Comparison of ENCODE assay signal across 21 cellular contexts in genomic region chr1:42179900-42180329, GRCh38. TPM values are rescaled to one million over a fixed set of nuclear protein-coding genes. Genes with fewer than 3 reads are reported as not detected.
A peak's percentile ranks its signal among the peaks of the same experiment; 100 is the strongest.
DNase-seq lines count a peak whose midpoint lies in the region; ATAC-seq and TF ChIP-seq lines count a peak whose summit lies in the region.
"Had no signal": no experiment of that assay in that cellular context is flagged by ENCODE, and none has a peak within 500 bp of the region (broad histone marks: within the 10 kb centered on the region; RNA-seq: fewer than 3 reads in every experiment).

No MANE protein-coding gene starts in this region.

- no peak overlapping the region for H3K4me3 ChIP-seq in IMR-90 (ENCODE audit: insufficient read depth, low read depth, low read length)
- no peak overlapping the region for H3K4me3 ChIP-seq in endodermal cell (ENCODE audit: low read length)
- no peak overlapping the region for H3K4me3 ChIP-seq in subcutaneous abdominal adipose tissue (ENCODE audit: low read depth in 1 of 5, low read length in 5 of 5)
- H3K4me3 ChIP-seq: heart right ventricle, lower lobe of right lung, skin epidermis had no signal

- no peak overlapping the region for H3K4me3 Mint-ChIP-seq in endodermal cell
- H3K4me3 Mint-ChIP-seq: activated CD4-positive, alpha-beta memory T cell treated with anti-CD3 and anti-CD28 coated beads for 36 hours; activated naive CD4-positive, alpha-beta T cell treated with anti-CD3 and anti-CD28 coated beads for 36 hours; naive B cell; stimulated activated naive CD8-positive, alpha-beta T cell treated with anti-CD3 and anti-CD28 coated beads, Interleukin-15, Interleukin-2, amounts not matched to agents 100 ng/mL and 50 ng/mL, for 24 hours had no signal

- no peaks in the 10 kb centered on the region for H3K27me3 Mint-ChIP-seq in endodermal cell (ENCODE audit: insufficient read depth)
- H3K27me3 Mint-ChIP-seq: activated CD4-positive, alpha-beta memory T cell treated with anti-CD3 and anti-CD28 coated beads for 36 hours; naive B cell; stimulated activated naive CD8-positive, alpha-beta T cell treated with anti-CD3 and anti-CD28 coated beads, Interleukin-15, Interleukin-2, amounts not matched to agents 100 ng/mL and 50 ng/mL, for 24 hours had no signal

- no peak overlapping the region for H3K4ac ChIP-seq in IMR-90 (ENCODE audit: low read depth, low read length)

- POLR2A ChIA-PET in IMR-90 (lab: Charles Lee; ENCODE audit: unreplicated experiment) = no interaction called here

- peak overlapping the region; percentile 40 for H3K27ac Mint-ChIP-seq in endodermal cell
- H3K27ac Mint-ChIP-seq: activated CD4-positive, alpha-beta memory T cell treated with anti-CD3 and anti-CD28 coated beads for 36 hours; activated naive CD4-positive, alpha-beta T cell treated with anti-CD3 and anti-CD28 coated beads for 36 hours; stimulated activated naive CD8-positive, alpha-beta T cell treated with anti-CD3 and anti-CD28 coated beads, Interleukin-15, Interleukin-2, amounts not matched to agents 100 ng/mL and 50 ng/mL, for 24 hours had no signal

- H3K36me3 ChIP-seq in IMR-90 (ENCODE audit: control insufficient read depth, insufficient read depth, low read length) (peaks cover 17% of the 10 kb centered on the region), endodermal cell (ENCODE audit: control insufficient read depth, insufficient read depth, low read length) (peaks cover 37% of the 10 kb centered on the region), subcutaneous abdominal adipose tissue (ENCODE audit: control insufficient read depth in 5 of 5, insufficient read depth in 5 of 5, low read length in 5 of 5) (peaks cover 7 to 42% (median 18%) of the 10 kb centered on the region in 5 donors)

- no peak for TF ChIP-seq RAD21 in IMR-90 (IDR thresholded peaks at IDR 0.05; ENCODE audit: low read length)

- H4K91ac ChIP-seq in IMR-90 (ENCODE audit: insufficient read depth, low read depth, low read length) = no peak overlapping the region

- no peak overlapping the region for H3K14ac ChIP-seq in IMR-90 (replicated peaks; ENCODE audit: low read depth, low read length)

- H2AFZ ChIP-seq in IMR-90 (replicated peaks; ENCODE audit: low read length, poor library complexity) = no peak overlapping the region

- H3K9me3 Mint-ChIP-seq in endodermal cell = no peaks in the 10 kb centered on the region
- H3K9me3 Mint-ChIP-seq: activated CD4-positive, alpha-beta memory T cell treated with anti-CD3 and anti-CD28 coated beads for 36 hours; activated naive CD4-positive, alpha-beta T cell treated with anti-CD3 and anti-CD28 coated beads for 36 hours; naive B cell; stimulated activated naive CD8-positive, alpha-beta T cell treated with anti-CD3 and anti-CD28 coated beads, Interleukin-15, Interleukin-2, amounts not matched to agents 100 ng/mL and 50 ng/mL, for 24 hours had no signal

- no TSS peak for BruUV-seq in IMR-90 (replicated peaks; lab: Mats Ljungman, UMichigan)

- intact Hi-C loops in IMR-90 (cut with micrococcal nuclease) (loop anchor here (10.0 kb wide), 1 partner anchor 475 kb away; the partner anchor contains the start of gene PPIH), left cardiac atrium (cut with DNase I) (loop anchor here in 1 of 2 donors (5.0 kb wide), 1 partner anchor 152 kb away; no protein-coding TSS in a partner anchor)

- no peak overlapping the region for H2BK20ac ChIP-seq in IMR-90 (ENCODE audit: low read depth, low read length)

- H3K4me2 ChIP-seq in IMR-90 (ENCODE audit: low read depth, low read length) = no peak overlapping the region

- H3K23ac ChIP-seq in IMR-90 (ENCODE audit: low read depth, low read length) = no peak overlapping the region

- H3K18ac ChIP-seq in IMR-90 (ENCODE audit: low read depth, low read length) = no peak overlapping the region

- H3K9me3 ChIP-seq in IMR-90 (ENCODE audit: control insufficient read depth, insufficient read depth, low read length) (no peaks in the 10 kb centered on the region), endodermal cell (ENCODE audit: control insufficient read depth, low read length) (no peaks in the 10 kb centered on the region), subcutaneous abdominal adipose tissue (ENCODE audit: control insufficient read depth in 5 of 5, low read length in 5 of 5) (no peaks in the 10 kb centered on the region)
- H3K9me3 ChIP-seq: heart right ventricle, lower lobe of right lung had no signal

- no peak overlapping the region for H3K27ac ChIP-seq in IMR-90 (ENCODE audit: insufficient read depth, low read length)
- H3K27ac ChIP-seq in endodermal cell (ENCODE audit: low read depth, low read length) = no peak overlapping the region
- H3K27ac ChIP-seq in subcutaneous abdominal adipose tissue (ENCODE audit: low read depth, low read length) = peak overlapping the region; percentile 31
- H3K27ac ChIP-seq: lower lobe of right lung had no signal

- CTCF ChIA-PET in IMR-90 (lab: Yijun Ruan, JAX) = no interaction called here

- peaks cover 6% of the 10 kb centered on the region for H3K4me1 ChIP-seq in IMR-90 (ENCODE audit: control insufficient read depth, insufficient read depth, low read length)
- peaks cover 23% of the 10 kb centered on the region for H3K4me1 ChIP-seq in endodermal cell (ENCODE audit: control insufficient read depth, insufficient read depth, low read length)
- peaks cover 0 to 35% (median 20%) of the 10 kb centered on the region in 5 donors for H3K4me1 ChIP-seq in subcutaneous abdominal adipose tissue (ENCODE audit: control insufficient read depth in 5 of 5, insufficient read depth in 5 of 5, low read length in 5 of 5)

- H2BK5ac ChIP-seq in IMR-90 (ENCODE audit: low read depth, low read length, poor library complexity, severe bottlenecking) = no peak overlapping the region

- H4K20me1 ChIP-seq in IMR-90 (ENCODE audit: insufficient read depth, low read length) = peaks cover 9% of the 10 kb centered on the region; the same call in 1 of the 2 replicates

- peaks cover 43% of the 10 kb centered on the region for H3K4me1 Mint-ChIP-seq in endodermal cell

- TF ChIP-seq CTCF in IMR-90 (conservative IDR thresholded peaks at IDR 0.05; ENCODE audit: low read depth, low read length) (no peak), endodermal cell (conservative IDR thresholded peaks at IDR 0.05) (no peak)

- H2AK9ac ChIP-seq in IMR-90 (replicated peaks; ENCODE audit: low read depth, low read length, poor library complexity) = no peak overlapping the region

- H3K9ac ChIP-seq in IMR-90 (ENCODE audit: low read depth, low read length) (no peak overlapping the region), endodermal cell (ENCODE audit: extremely low read depth, low read length, poor library complexity, severe bottlenecking) (no peak overlapping the region), subcutaneous abdominal adipose tissue (ENCODE audit: low read length in 5 of 5) (no peak overlapping the region)

- TF ChIP-seq POLR2A in IMR-90 (IDR thresholded peaks at IDR 0.05; ENCODE audit: low read depth, low read length) = no peak

- H3K56ac ChIP-seq in IMR-90 (ENCODE audit: extremely low read depth, insufficient read depth, low read length) = no peak overlapping the region

- peaks cover 13% of the 10 kb centered on the region for H3K36me3 Mint-ChIP-seq in endodermal cell (ENCODE audit: low read depth)

- H3K9me1 ChIP-seq in IMR-90 (ENCODE audit: insufficient read depth, low read length) = 0 out of 2 replicates have a peak, but pooled peaks cover 2% of the 10 kb centered on the region

- DNase-seq in NCI-H748 (lab: John Stamatoyannopoulos, UW; ENCODE audit: unreplicated experiment) (peak; percentile 68), NCI-H748 treated with DMSO at 0.1 percent for 48 hours (lab: John Stamatoyannopoulos, UW) (no peak), IMR-90 (peak; percentile 3), endodermal cell (no peak), left cardiac atrium (no peak), iPS-NIHi11 (ENCODE audit: low spot score) (no peak)
- DNase-seq in activated CD4-positive, alpha-beta T cell treated with anti-CD3 and anti-CD28 coated beads, Interleukin-2, amount 50 U/mL, for 1 hour = no peak
- DNase-seq: activated CD4-positive, alpha-beta memory T cell treated with anti-CD3 and anti-CD28 coated beads for 36 hours; activated naive CD4-positive, alpha-beta T cell treated with anti-CD3 and anti-CD28 coated beads for 36 hours; heart right ventricle; Karpas-422; lower lobe of right lung; naive B cell; NCI-H2081 treated with DMSO at 0.1 percent for 48 hours; posterior cingulate gyrus had no signal

- no peak overlapping the region for H2BK120ac ChIP-seq in IMR-90 (ENCODE audit: low read depth, low read length)

- no peak for ATAC-seq in IMR-90 (ENCODE audit: low read depth)
- ATAC-seq in left cardiac atrium = no peak
- ATAC-seq: heart right ventricle, lower lobe of right lung, Right ventricle myocardium inferior had no signal

- dilution Hi-C loops in IMR-90 (cut with HindIII; ENCODE audit: low sequenced_read_pairs, unreplicated experiment) = no loop called here

- H2BK15ac ChIP-seq in IMR-90 (ENCODE audit: low read depth, low read length) = no peak overlapping the region

- H3K27me3 ChIP-seq in IMR-90 (ENCODE audit: control insufficient read depth, insufficient read depth, low read length) (no peaks in the 10 kb centered on the region), endodermal cell (ENCODE audit: control insufficient read depth, insufficient read depth, low read length, poor library complexity, severe bottlenecking) (no peaks in the 10 kb centered on the region), subcutaneous abdominal adipose tissue (ENCODE audit: control insufficient read depth in 5 of 5, insufficient read depth in 4 of 5, low read length in 5 of 5) (no peaks in the 10 kb centered on the region)
- H3K27me3 ChIP-seq: heart right ventricle had no signal

- in situ Hi-C loops in IMR-90 (cut with MboI; ENCODE audit: low sequenced_read_pairs) = no loop called here

- 60% methylated on average over 1 of the region's 4 CpGs; no CpG with 5 or more reads in 1 of the 2 experiments for WGBS in IMR-90 (ENCODE audit: extremely low coverage in 2 of 2, insufficient read length in 1 of 2), 2 experiments
- WGBS in endodermal cell (ENCODE audit: insufficient coverage in 1 of 2, insufficient read length in 1 of 2), 2 experiments = 83 to 92% methylated on average over 4 of the region's 4 CpGs

- H4K5ac ChIP-seq in IMR-90 (ENCODE audit: low read depth, low read length) = no peak overlapping the region

- H3K79me1 ChIP-seq in IMR-90 (ENCODE audit: low read depth in 1 of 2, low read length in 2 of 2) = peaks cover 0 to 13% of the 10 kb centered on the region in 2 experiments; a peak in 2 of 4 replicates

- H2AK5ac ChIP-seq in IMR-90 (ENCODE audit: low read depth, low read length) = no peak overlapping the region

- no peak overlapping the region for H4K8ac ChIP-seq in IMR-90 (ENCODE audit: low read depth in 2 of 2, low read length in 2 of 2)

RNA-seq across cellular contexts. Expression of gene GUCA2A, which starts 15.4 kb away (rescaled TPM):
- total RNA-seq in IMR-90 (2012; rRNA removed) (not detected in 2 replicates), endodermal cell (1 to 10 TPM in 1 of 2 donors, not detected in 1; 1.9 TPM), left cardiac atrium (not detected)
- not detected in 2 replicates for polyA plus RNA-seq in IMR-90 (2012; rRNA removed)
- not detected in 2 replicates for polyA plus RNA-seq in IMR-90 (2012; cell fraction: cytosol; rRNA removed)
- polyA plus RNA-seq in IMR-90 (2012; cell fraction: nucleus; rRNA removed; ENCODE audit: low replicate concordance) = not detected in 2 replicates
- polyA plus RNA-seq in endodermal cell (2013, experiment 1 of 2) = 1.1 TPM
- polyA plus RNA-seq in endodermal cell (2013, experiment 2 of 2) = 0.95 TPM
- total RNA-seq: activated CD4-positive, alpha-beta memory T cell treated with anti-CD3 and anti-CD28 coated beads for 36 hours; activated naive CD4-positive, alpha-beta T cell treated with anti-CD3 and anti-CD28 coated beads for 36 hours; heart right ventricle; lower lobe of right lung; OCI-LY7; Right ventricle myocardium inferior; urinary bladder had no signal
- polyA plus RNA-seq: heart right ventricle, urinary bladder had no signal

RNA-seq across cellular contexts. Expression of gene GUCA2B, which starts 26.7 kb away (rescaled TPM):
- not detected in 2 replicates for total RNA-seq in IMR-90 (2012; rRNA removed)
- polyA plus RNA-seq in IMR-90 (2012; rRNA removed) = not detected in 2 replicates
- not detected in 2 replicates for polyA plus RNA-seq in IMR-90 (2012; cell fraction: cytosol; rRNA removed)
- not detected in 2 replicates for polyA plus RNA-seq in IMR-90 (2012; cell fraction: nucleus; rRNA removed; ENCODE audit: low replicate concordance)
- not detected for total RNA-seq in endodermal cell
- not detected for polyA plus RNA-seq in endodermal cell (2013, experiment 1 of 2)
- not detected for polyA plus RNA-seq in endodermal cell (2013, experiment 2 of 2)
- total RNA-seq in left cardiac atrium = not detected
- total RNA-seq: activated CD4-positive, alpha-beta memory T cell treated with anti-CD3 and anti-CD28 coated beads for 36 hours; activated naive CD4-positive, alpha-beta T cell treated with anti-CD3 and anti-CD28 coated beads for 36 hours; lower lobe of right lung; OCI-LY7; Right ventricle myocardium inferior; urinary bladder had no signal
- polyA plus RNA-seq: heart right ventricle, urinary bladder had no signal

Comparison
In these comparisons a context has a peak if more than half of its experiments do, and no peak if none do; other contexts are left out.
1. DNase-seq: peak in NCI-H748 (single experiment) and IMR-90 (single experiment); none in NCI-H748 treated with DMSO at 0.1 percent for 48 hours (single experiment), endodermal cell (single experiment), activated CD4-positive, alpha-beta T cell treated with anti-CD3 and anti-CD28 coated beads, Interleukin-2, amount 50 U/mL, for 1 hour (single experiment), left cardiac atrium (single experiment) and iPS-NIHi11 (single experiment).